ENCODE assay signal across 29 cellular contexts in the genomic region with DNA sequence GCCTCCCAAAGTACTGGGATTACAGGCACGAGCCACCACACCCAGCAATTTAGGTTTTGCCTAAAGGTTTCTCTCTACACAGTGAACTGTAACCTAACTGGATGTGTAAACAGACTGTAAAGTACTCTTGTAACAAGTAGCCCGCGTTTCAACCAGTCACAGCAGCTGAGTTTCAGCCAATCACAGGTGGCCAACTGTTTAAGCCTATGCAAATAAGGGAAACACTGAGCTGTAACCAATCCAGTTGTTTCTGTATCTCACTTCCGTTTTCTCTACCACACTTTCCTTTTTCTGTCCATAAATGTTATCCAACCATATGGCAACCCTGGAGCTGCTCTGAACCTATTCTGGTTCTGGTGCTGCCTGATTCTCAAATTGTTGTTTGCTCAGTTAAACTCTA. TPM values are rescaled to one million over a fixed set of nuclear protein-coding genes. Genes with fewer than 3 reads are reported as not detected.
"Had no signal": no experiment of that assay in that cellular context is flagged by ENCODE, and none has a peak within 500 bp of the region (broad histone marks: within the 10 kb centered on the region; RNA-seq: fewer than 3 reads in every experiment).

No MANE protein-coding gene starts in this region.

- H3K4me3 ChIP-seq: adrenal gland, breast epithelium had no signal

- H3K9me3 ChIP-seq: adrenal gland, breast epithelium had no signal

- DNase-seq: activated CD4-positive, alpha-beta memory T cell treated with anti-CD3 and anti-CD28 coated beads, Interleukin-2, amount 10 ng/mL, durations not matched to agents 7 days and 5 days; activated CD4-positive, alpha-beta T cell treated with anti-CD3 and anti-CD28 coated beads, Interleukin-2, amount 10 ng/mL, durations not matched to agents 7 days and 5 days; activated CD4-positive, CD25-positive, alpha-beta regulatory T cell; activated naive CD4-positive, alpha-beta T cell treated with anti-CD3 and anti-CD28 coated beads, Interleukin-2, amount 50 U/mL, for 16 hours; activated naive CD8-positive, alpha-beta T cell treated with anti-CD3 and anti-CD28 coated beads, Interleukin-2, amount 10 ng/mL, durations not matched to agents 7 days and 5 days; activated T-cell treated with anti-CD3 and anti-CD28 coated beads for 4 hours; activated T-cell treated with anti-CD3 and anti-CD28 coated beads, Interleukin-2, amount 50 U/mL, for 48 hours; adrenal gland; aorta; central memory CD4-positive, alpha-beta T cell; KBM-7; NCI-H1048; NCI-H146; NCI-H187 treated with DMSO at 0.1 percent for 48 hours; NCI-H2081 treated with DMSO at 0.1 percent for 48 hours; NCI-H226; NCI-H69; NK-92 treated with Interleukin-12 subunit alpha and Interleukin-12 subunit beta, amount 100 ng/mL, for 24 hours; SIG-M5; T-helper 17 cell; T-helper 9 cell had no signal

- H3K27ac ChIP-seq: adrenal gland, breast epithelium, VCaP had no signal

- H3K4me1 ChIP-seq: adrenal gland, breast epithelium had no signal

- ATAC-seq: activated T-helper 17 cell treated with anti-CD3 and anti-CD28 coated beads, Interleukin-2, amount 50 U/mL, for 72 hours; T-helper 17 cell had no signal

- H3K27me3 ChIP-seq: adrenal gland, breast epithelium had no signal

RNA-seq across cellular contexts. Expression of gene DIPK2B, which starts 59.9 kb away (rescaled TPM):
- total RNA-seq: activated CD4-positive, alpha-beta memory T cell treated with anti-CD3 and anti-CD28 coated beads, Interleukin-2, amount 10 ng/mL, durations not matched to agents 7 days and 5 days; activated CD4-positive, alpha-beta T cell treated with anti-CD3 and anti-CD28 coated beads, Interleukin-2, amount 10 ng/mL, durations not matched to agents 7 days and 5 days; activated CD8-positive, alpha-beta memory T cell treated with anti-CD3 and anti-CD28 coated beads for 36 hours; activated naive CD8-positive, alpha-beta T cell treated with anti-CD3 and anti-CD28 coated beads, Interleukin-2, amount 10 ng/mL, durations not matched to agents 7 days and 5 days; LHCN-M2; M059J; NCI-H460; RPMI7951; T-helper 17 cell had no signal
